ENCODE assay signal across 21 cellular contexts in genomic region chr4:182174979-182175378, GRCh38.
DNase-seq lines count a peak whose midpoint lies in the region; ATAC-seq and TF ChIP-seq lines count a peak whose summit lies in the region.
"Had no signal": no experiment of that assay in that cellular context is flagged by ENCODE, and none has a peak within 500 bp of the region (broad histone marks: within the 10 kb centered on the region; RNA-seq: fewer than 3 reads in every experiment).

No MANE protein-coding gene starts in this region.

- 74 to 80% methylated on average over 1 of the region's 1 CpG for WGBS in upper lobe of left lung, 2 donors

- no peak overlapping the region for H3K27ac ChIP-seq in upper lobe of left lung
- H3K27ac ChIP-seq: BLaER1, GM23248, SJSA1 had no signal

- H3K27me3 ChIP-seq in upper lobe of left lung, result no peaks in the 10 kb centered on the region
- H3K27me3 ChIP-seq: BLaER1, SJSA1 had no signal

- no peak for TF ChIP-seq EP300 in upper lobe of left lung (IDR thresholded peaks at IDR 0.05)

- no peaks in the 10 kb centered on the region for H3K4me1 ChIP-seq in upper lobe of left lung

- DNase-seq in NCI-H2171 treated with DMSO at 0.1 percent for 48 hours (lab: John Stamatoyannopoulos, UW), result peak; percentile 23
- no peak for DNase-seq in NCI-H2171 (lab: John Stamatoyannopoulos, UW)
- peak; percentile 5 for DNase-seq in HT-29 (ENCODE audit: low spot score)
- DNase-seq in NCI-H187 (lab: John Stamatoyannopoulos, UW), result peak; percentile 5 to 19
- peak; percentile 52 for DNase-seq in NCI-H69 (lab: John Stamatoyannopoulos, UW)
- DNase-seq in activated effector memory CD4-positive, alpha-beta T cell treated with Interleukin-2 at 50 U/mL for 16 hours, result no peak
- no peak for DNase-seq in upper lobe of left lung
- DNase-seq: ACHN; CD4-positive, alpha-beta T cell; COR-L47; DMS 273 treated with DMSO at 0.1 percent for 48 hours; GM23248; H9; NCI-H2081 treated with DMSO at 0.1 percent for 48 hours; NCI-H446; NCI-H82; T-helper 1 cell had no signal

- no peak overlapping the region for H3K4me3 ChIP-seq in upper lobe of left lung
- H3K4me3 ChIP-seq: BLaER1, GM23248, SJSA1 had no signal

- no peaks in the 10 kb centered on the region for H3K9me3 ChIP-seq in upper lobe of left lung
- H3K9me3 ChIP-seq: BLaER1, SJSA1 had no signal

- H3K36me3 ChIP-seq in upper lobe of left lung, result no peaks in the 10 kb centered on the region
- H3K36me3 ChIP-seq: BLaER1, SJSA1 had no signal

- TF ChIP-seq CTCF in upper lobe of left lung (IDR thresholded peaks at IDR 0.05), result no peak

- no peak for ATAC-seq in upper lobe of left lung (ENCODE audit: low FRiP score in 2 of 2)
- no peak for ATAC-seq in HG02798 (IDR thresholded peaks at IDR 0.05; ENCODE audit: poor library complexity, unreplicated experiment)
- ATAC-seq: Right ventricle myocardium inferior had no signal

- no peak for TF ChIP-seq POLR2A in upper lobe of left lung (IDR thresholded peaks at IDR 0.05)

Comparison
In these comparisons a context has a peak if more than half of its experiments do, and no peak if none do; other contexts are left out.
1. DNase-seq: peak in NCI-H2171 treated with DMSO at 0.1 percent for 48 hours (single experiment), HT-29 (single experiment), NCI-H187 (2 of 2) and NCI-H69 (single experiment); none in NCI-H2171 (single experiment), activated effector memory CD4-positive, alpha-beta T cell treated with Interleukin-2 at 50 U/mL for 16 hours (single experiment) and upper lobe of left lung (0 of 2).